19 cellular contexts compared by ENCODE assay signal in the genomic region with DNA sequence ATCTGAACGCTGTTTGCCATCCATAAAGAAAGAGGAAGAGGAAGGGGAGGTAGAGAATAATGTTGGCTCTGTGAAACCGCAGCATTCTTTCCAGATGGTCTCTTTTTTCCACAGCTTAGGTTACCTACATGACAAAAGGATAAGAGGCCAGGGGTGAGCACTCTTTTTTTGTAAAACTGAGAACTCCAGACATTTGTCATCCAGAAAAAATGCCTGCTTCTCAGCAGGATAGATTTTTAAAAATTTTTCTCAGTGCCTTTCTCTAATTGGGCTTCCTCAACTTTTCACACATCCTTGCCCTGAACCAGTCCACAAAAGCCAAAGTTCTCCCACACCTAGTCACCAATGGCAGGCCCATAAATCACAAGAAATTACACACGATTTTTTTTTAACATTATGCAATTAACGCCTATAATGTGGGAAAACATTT.
DNase-seq lines count a peak whose midpoint lies in the region; ATAC-seq and FAIRE-seq lines count a peak whose summit lies in the region.
"Had no signal": no experiment of that assay in that cellular context is flagged by ENCODE, and none has a peak within 500 bp of the region (broad histone marks: within the 10 kb centered on the region; RNA-seq: fewer than 3 reads in every experiment).

No MANE protein-coding gene starts in this region.

- peak; percentile 89 for FAIRE-seq in RCC 7860 (lab: Jason Lieb, UNC)
- FAIRE-seq: GM12878 had no signal

- peak overlapping the region; percentile 2 for H3K4me3 ChIP-seq in neuron (ENCODE audit: low read length)
- H3K4me3 ChIP-seq: GM12878, thyroid gland had no signal

- no peaks in the 10 kb centered on the region for H3K36me3 ChIP-seq in neuron (ENCODE audit: insufficient read depth, low read length)
- H3K36me3 ChIP-seq: thyroid gland had no signal

- peaks cover 1% of the 10 kb centered on the region for H3K9me3 ChIP-seq in neuron (ENCODE audit: low read length)
- H3K9me3 ChIP-seq: thyroid gland had no signal

- no peak overlapping the region for H3K4me3 Mint-ChIP-seq in activated naive CD4-positive, alpha-beta T cell treated with anti-CD3 and anti-CD28 coated beads, Interleukin-2, amount 10 ng/mL, durations not matched to agents 7 days and 5 days

- no peaks in the 10 kb centered on the region for H3K27me3 Mint-ChIP-seq in activated naive CD4-positive, alpha-beta T cell treated with anti-CD3 and anti-CD28 coated beads, Interleukin-2, amount 10 ng/mL, durations not matched to agents 7 days and 5 days

- peaks cover 31% of the 10 kb centered on the region for H3K4me1 ChIP-seq in neuron (ENCODE audit: insufficient read depth, low read length)
- H3K4me1 ChIP-seq: thyroid gland had no signal

- no peaks in the 10 kb centered on the region for H3K36me3 Mint-ChIP-seq in activated naive CD4-positive, alpha-beta T cell treated with anti-CD3 and anti-CD28 coated beads, Interleukin-2, amount 10 ng/mL, durations not matched to agents 7 days and 5 days
- H3K36me3 Mint-ChIP-seq: activated naive CD4-positive, alpha-beta T cell treated with anti-CD3 and anti-CD28 coated beads, Interleukin-2, amount 50 U/mL, for 72 hours had no signal

- no peaks in the 10 kb centered on the region for H3K9me3 Mint-ChIP-seq in activated naive CD4-positive, alpha-beta T cell treated with anti-CD3 and anti-CD28 coated beads, Interleukin-2, amount 10 ng/mL, durations not matched to agents 7 days and 5 days

- peak overlapping the region; percentile 1 for H2AFZ ChIP-seq in neuron (ENCODE audit: low read depth, low read length)

- DNase-seq in ELR (ENCODE audit: low read depth) = peak; percentile 7
- peak; percentile 77 for DNase-seq in RCC 7860 (ENCODE audit: low spot score)
- DNase-seq in iPS DF 4.7 (ENCODE audit: extremely low read depth, low spot score) = peak; percentile 76
- no peak for DNase-seq in activated naive CD4-positive, alpha-beta T cell treated with anti-CD3 and anti-CD28 coated beads, Interleukin-2, amount 10 ng/mL, durations not matched to agents 7 days and 5 days
- DNase-seq in SKM-1 treated with dmso at 0.1 percent for 144 hours (lab: John Stamatoyannopoulos, UW; ENCODE audit: unreplicated experiment) = no peak
- DNase-seq: activated CD4-positive, alpha-beta T cell treated with anti-CD3 and anti-CD28 coated beads for 1 hour; cerebellar nuclear complex; erythroblast; IMR-90; NCI-H1105; NCI-H446; PC-3; thyroid gland had no signal

- CTCF ChIA-PET in activated naive CD4-positive, alpha-beta T cell treated with anti-CD3 and anti-CD28 coated beads, Interleukin-2, amount 10 ng/mL, durations not matched to agents 7 days and 5 days (lab: Charles Lee) = no interaction called here

- no peak overlapping the region for H3K27ac Mint-ChIP-seq in activated naive CD4-positive, alpha-beta T cell treated with anti-CD3 and anti-CD28 coated beads, Interleukin-2, amount 10 ng/mL, durations not matched to agents 7 days and 5 days
- H3K27ac Mint-ChIP-seq: activated naive CD4-positive, alpha-beta T cell treated with anti-CD3 and anti-CD28 coated beads, Interleukin-2, amount 50 U/mL, for 72 hours; progenitor cell of endocrine pancreas had no signal

- no peaks in the 10 kb centered on the region for H3K4me1 Mint-ChIP-seq in activated naive CD4-positive, alpha-beta T cell treated with anti-CD3 and anti-CD28 coated beads, Interleukin-2, amount 10 ng/mL, durations not matched to agents 7 days and 5 days

- ATAC-seq in HG03378 (IDR thresholded peaks at IDR 0.05; ENCODE audit: unreplicated experiment) (no peak), esophagus mucosa (no peak)
- ATAC-seq: activated naive CD4-positive, alpha-beta T cell treated with anti-CD3 and anti-CD28 coated beads, Interleukin-2, amount 50 U/mL, for 72 hours; GM12878; PC-3 had no signal

- no peaks in the 10 kb centered on the region for H3K27me3 ChIP-seq in neuron (ENCODE audit: insufficient read depth, low read length)
- H3K27me3 ChIP-seq: thyroid gland had no signal

Comparison
In these comparisons a context has a peak if more than half of its experiments do, and no peak if none do; other contexts are left out.
1. DNase-seq: peak in ELR (single experiment), RCC 7860 (single experiment) and iPS DF 4.7 (single experiment); none in activated naive CD4-positive, alpha-beta T cell treated with anti-CD3 and anti-CD28 coated beads, Interleukin-2, amount 10 ng/mL, durations not matched to agents 7 days and 5 days (single experiment) and SKM-1 treated with dmso at 0.1 percent for 144 hours (single experiment).